Comparison of ENCODE assay signal across 15 cellular contexts in the genomic region with DNA sequence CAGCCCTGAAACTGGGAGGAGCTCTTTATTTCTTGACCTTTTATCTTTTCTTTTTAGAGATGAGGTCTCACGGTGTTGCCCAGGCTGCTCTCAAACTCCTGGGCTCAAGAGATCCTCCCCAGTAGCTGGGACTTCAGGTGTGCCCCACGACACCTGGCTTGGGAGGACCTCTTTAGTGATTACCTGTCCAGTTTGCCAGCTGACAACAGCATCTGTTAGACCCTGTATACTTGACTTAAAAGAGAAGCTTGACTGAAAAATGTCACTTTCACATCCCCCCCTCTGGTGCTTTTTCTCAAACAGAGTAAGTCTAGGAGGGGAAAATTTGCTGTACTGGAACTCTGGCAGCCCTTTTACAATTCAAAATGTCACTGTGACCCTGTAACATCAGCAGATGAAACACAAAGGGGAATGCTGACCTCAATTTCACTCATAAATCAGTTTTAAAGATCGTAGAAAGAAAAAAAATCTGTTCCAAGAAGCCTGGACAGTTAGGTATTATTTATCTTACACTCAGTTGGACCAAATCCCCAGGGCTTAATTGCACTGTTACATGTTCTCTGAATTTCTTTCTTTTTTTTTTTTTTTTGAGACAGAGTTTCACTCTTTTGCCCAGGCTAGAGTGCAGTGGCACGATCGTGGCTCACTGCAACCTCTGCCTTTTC. TPM values are rescaled to one million over a fixed set of nuclear protein-coding genes. Genes with fewer than 3 reads are reported as not detected.
A peak's percentile ranks its signal among the peaks of the same experiment; 100 is the strongest.
DNase-seq lines count a peak whose midpoint lies in the region; ATAC-seq, FAIRE-seq and TF ChIP-seq lines count a peak whose summit lies in the region.
"Had no signal": no experiment of that assay in that cellular context is flagged by ENCODE, and none has a peak within 500 bp of the region (broad histone marks: within the 10 kb centered on the region; RNA-seq: fewer than 3 reads in every experiment).

No MANE protein-coding gene starts in this region.

- H4K20me1 ChIP-seq in Loucy (ENCODE audit: insufficient read depth, low read length, poor library complexity, severe bottlenecking) (peaks cover 3% of the 10 kb centered on the region), GM23338 (replicated peaks; ENCODE audit: insufficient read depth) (peaks cover 8% of the 10 kb centered on the region; the same call in 1 of the 2 replicates)

- no peaks in the 10 kb centered on the region for H3K36me3 ChIP-seq in Loucy (ENCODE audit: insufficient read depth, low read length)
- H3K36me3 ChIP-seq in suprapubic skin, result no peaks in the 10 kb centered on the region
- no peaks in the 10 kb centered on the region for H3K36me3 ChIP-seq in GM23338 (ENCODE audit: insufficient read depth)
- H3K36me3 ChIP-seq: esophagus squamous epithelium, right atrium auricular region had no signal

- H3K27ac Mint-ChIP-seq in activated T-cell treated with anti-CD3 and anti-CD28 coated beads, Interleukin-2, amount 50 U/mL, for 24 hours, result peak overlapping the region; percentile 97
- no peak overlapping the region for H3K27ac Mint-ChIP-seq in GM23338

- H3K4me3 ChIP-seq in Loucy (ENCODE audit: low read length, poor library complexity, severe bottlenecking), result no peak overlapping the region
- no peak overlapping the region for H3K4me3 ChIP-seq in suprapubic skin
- no peak overlapping the region for H3K4me3 ChIP-seq in GM23338
- H3K4me3 ChIP-seq: hepatocyte, right atrium auricular region had no signal

- no peak overlapping the region for H3K9ac ChIP-seq in Loucy (ENCODE audit: low read depth, low read length, poor library complexity, severe bottlenecking)

- no peak for TF ChIP-seq EP300 in suprapubic skin (IDR thresholded peaks at IDR 0.05)

- H3K9me3 ChIP-seq in Loucy (ENCODE audit: insufficient read depth, low read depth, low read length) (no peaks in the 10 kb centered on the region), suprapubic skin (no peaks in the 10 kb centered on the region)
- H3K9me3 ChIP-seq: esophagus squamous epithelium, right atrium auricular region had no signal

- no peaks in the 10 kb centered on the region for H3F3A ChIP-seq in Loucy (ENCODE audit: low read depth)
- peaks cover 4% of the 10 kb centered on the region; the same call in 1 of the 2 replicates for H3F3A ChIP-seq in GM23338 (replicated peaks; ENCODE audit: low read depth)

- no peak overlapping the region for H3K4me3 Mint-ChIP-seq in activated T-cell treated with anti-CD3 and anti-CD28 coated beads, Interleukin-2, amount 50 U/mL, for 24 hours
- no peak overlapping the region for H3K4me3 Mint-ChIP-seq in GM23338

- TF ChIP-seq CTCF in Loucy (conservative IDR thresholded peaks at IDR 0.05; ENCODE audit: low read length) (no peak), suprapubic skin (IDR thresholded peaks at IDR 0.05) (no peak), GM23338 (conservative IDR thresholded peaks at IDR 0.05; ENCODE audit: low read depth in 2 of 2) (no peak)

- H3K27ac ChIP-seq in suprapubic skin, result peak overlapping the region; percentile 96
- no peak overlapping the region for H3K27ac ChIP-seq in GM23338 (ENCODE audit: low read depth)

- peak; percentile 96 for FAIRE-seq in endometrium (lab: Jason Lieb, UNC)
- FAIRE-seq: colon had no signal

- no peaks in the 10 kb centered on the region for H3K27me3 ChIP-seq in Loucy (ENCODE audit: insufficient read depth, low read length, poor library complexity, severe bottlenecking)
- H3K27me3 ChIP-seq in suprapubic skin, result no peaks in the 10 kb centered on the region
- peaks cover 30% of the 10 kb centered on the region for H3K27me3 ChIP-seq in GM23338 (ENCODE audit: insufficient read depth)
- H3K27me3 ChIP-seq: esophagus squamous epithelium, hepatocyte, right atrium auricular region had no signal

- WGBS in suprapubic skin, result 73% methylated on average over 5 of the region's 5 CpGs

- TF ChIP-seq POLR2A in suprapubic skin (IDR thresholded peaks at IDR 0.05), result no peak

- H3K9me3 Mint-ChIP-seq in activated T-cell treated with anti-CD3 and anti-CD28 coated beads, Interleukin-2, amount 50 U/mL, for 24 hours, result no peaks in the 10 kb centered on the region
- no peaks in the 10 kb centered on the region for H3K9me3 Mint-ChIP-seq in GM23338

- H3K79me2 ChIP-seq in Loucy (ENCODE audit: insufficient read depth, low read length) (peaks cover 14% of the 10 kb centered on the region), GM23338 (replicated peaks; ENCODE audit: insufficient read depth) (peaks cover 5% of the 10 kb centered on the region; the same call in 1 of the 2 replicates)

- H2AFZ ChIP-seq in Loucy (ENCODE audit: low read length), result 0 out of 2 replicates have a peak overlapping the region, but pooled peaks have one; percentile 13
- no peak overlapping the region for H2AFZ ChIP-seq in GM23338
- H2AFZ ChIP-seq: hepatocyte had no signal

- H3K4me1 Mint-ChIP-seq in activated T-cell treated with anti-CD3 and anti-CD28 coated beads, Interleukin-2, amount 50 U/mL, for 24 hours (ENCODE audit: low read depth), result peaks cover 37% of the 10 kb centered on the region
- peaks cover 9% of the 10 kb centered on the region for H3K4me1 Mint-ChIP-seq in GM23338

- H3K27me3 Mint-ChIP-seq in activated T-cell treated with anti-CD3 and anti-CD28 coated beads, Interleukin-2, amount 50 U/mL, for 24 hours, result no peaks in the 10 kb centered on the region
- H3K27me3 Mint-ChIP-seq in GM23338 (ENCODE audit: insufficient read depth, low read depth, poor library complexity), result peaks cover 18% of the 10 kb centered on the region

- H3K4me1 ChIP-seq in Loucy (ENCODE audit: insufficient read depth, low read length, poor library complexity, severe bottlenecking) (peaks cover 17% of the 10 kb centered on the region), suprapubic skin (peaks cover 39% of the 10 kb centered on the region), GM23338 (ENCODE audit: insufficient read depth) (peaks cover 16% of the 10 kb centered on the region)

- peaks cover 7% of the 10 kb centered on the region for H3K36me3 Mint-ChIP-seq in activated T-cell treated with anti-CD3 and anti-CD28 coated beads, Interleukin-2, amount 50 U/mL, for 24 hours (ENCODE audit: low read depth)
- peaks cover 2% of the 10 kb centered on the region; the same call in 1 of the 3 replicates for H3K36me3 Mint-ChIP-seq in GM23338 (ENCODE audit: low read depth)

- H3K4me2 ChIP-seq in Loucy (ENCODE audit: low read depth, low read length, poor library complexity, severe bottlenecking) (no peak overlapping the region), GM23338 (no peak overlapping the region)

- DNase-seq in activated T-cell treated with anti-CD3 and anti-CD28 coated beads, Interleukin-2, amount 50 U/mL, for 24 hours, result no peak
- no peak for DNase-seq in activated T-cell treated with anti-CD3 and anti-CD28 coated beads, Interleukin-2, amount 50 U/mL, for 1 hour
- DNase-seq in suprapubic skin (ENCODE audit: low spot score in 2 of 2) (no peak), GM23338 (ENCODE audit: low spot score) (no peak), mesenteric fat pad (ENCODE audit: low spot score) (no peak)
- DNase-seq in NK-92 treated with Interleukin-12 subunit alpha and Interleukin-12 subunit beta, amount 100 ng/mL, for 24 hours (lab: John Stamatoyannopoulos, UW), result no peak
- DNase-seq: activated CD8-positive, alpha-beta memory T cell treated with anti-CD3 and anti-CD28 coated beads, Interleukin-2, amount 50 U/mL, for 4 hours; amygdala; esophagus squamous epithelium; NCI-H2171 treated with DMSO at 0.1 percent for 48 hours had no signal

- no peak for ATAC-seq in GM23338

- H3K9me2 ChIP-seq in Loucy (replicated peaks; ENCODE audit: low read depth, low read length) (no peaks in the 10 kb centered on the region), GM23338 (ENCODE audit: insufficient read depth) (no peaks in the 10 kb centered on the region)

TF ChIP-seq in GM23338, 12 proteins besides CTCF, POLR2A, EP300 and RAD21 (continues in another document):
- no peak for TF ChIP-seq POLR2AphosphoS5 (IDR thresholded peaks at IDR 0.05; ENCODE audit: low read depth)
- no peak for TF ChIP-seq STAT1 (IDR thresholded peaks at IDR 0.05; ENCODE audit: unreplicated experiment)
- no peak for TF ChIP-seq CREB1 (CRISPR knock-in tag; IDR thresholded peaks at IDR 0.05; ENCODE audit: low read depth)
- no peak for TF ChIP-seq ZNF114 (CRISPR knock-in tag; IDR thresholded peaks at IDR 0.05)
- TF ChIP-seq, protein P1, sequence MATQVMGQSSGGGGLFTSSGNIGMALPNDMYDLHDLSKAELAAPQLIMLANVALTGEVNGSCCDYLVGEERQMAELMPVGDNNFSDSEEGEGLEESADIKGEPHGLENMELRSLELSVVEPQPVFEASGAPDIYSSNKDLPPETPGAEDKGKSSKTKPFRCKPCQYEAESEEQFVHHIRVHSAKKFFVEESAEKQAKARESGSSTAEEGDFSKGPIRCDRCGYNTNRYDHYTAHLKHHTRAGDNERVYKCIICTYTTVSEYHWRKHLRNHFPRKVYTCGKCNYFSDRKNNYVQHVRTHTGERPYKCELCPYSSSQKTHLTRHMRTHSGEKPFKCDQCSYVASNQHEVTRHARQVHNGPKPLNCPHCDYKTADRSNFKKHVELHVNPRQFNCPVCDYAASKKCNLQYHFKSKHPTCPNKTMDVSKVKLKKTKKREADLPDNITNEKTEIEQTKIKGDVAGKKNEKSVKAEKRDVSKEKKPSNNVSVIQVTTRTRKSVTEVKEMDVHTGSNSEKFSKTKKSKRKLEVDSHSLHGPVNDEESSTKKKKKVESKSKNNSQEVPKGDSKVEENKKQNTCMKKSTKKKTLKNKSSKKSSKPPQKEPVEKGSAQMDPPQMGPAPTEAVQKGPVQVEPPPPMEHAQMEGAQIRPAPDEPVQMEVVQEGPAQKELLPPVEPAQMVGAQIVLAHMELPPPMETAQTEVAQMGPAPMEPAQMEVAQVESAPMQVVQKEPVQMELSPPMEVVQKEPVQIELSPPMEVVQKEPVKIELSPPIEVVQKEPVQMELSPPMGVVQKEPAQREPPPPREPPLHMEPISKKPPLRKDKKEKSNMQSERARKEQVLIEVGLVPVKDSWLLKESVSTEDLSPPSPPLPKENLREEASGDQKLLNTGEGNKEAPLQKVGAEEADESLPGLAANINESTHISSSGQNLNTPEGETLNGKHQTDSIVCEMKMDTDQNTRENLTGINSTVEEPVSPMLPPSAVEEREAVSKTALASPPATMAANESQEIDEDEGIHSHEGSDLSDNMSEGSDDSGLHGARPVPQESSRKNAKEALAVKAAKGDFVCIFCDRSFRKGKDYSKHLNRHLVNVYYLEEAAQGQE (IDR thresholded peaks at IDR 0.05; ENCODE audit: unreplicated experiment), result no peak
- TF ChIP-seq JUNB (IDR thresholded peaks at IDR 0.05; ENCODE audit: unreplicated experiment), result no peak
- TF ChIP-seq ZNF331 (CRISPR knock-in tag; IDR thresholded peaks at IDR 0.05; ENCODE audit: low read depth), result no peak

RNA-seq across cellular contexts. Expression of a gene that starts 1.8 kb away (rescaled TPM):
- total RNA-seq in suprapubic skin, result 10 to 100 TPM; 21.2 to 41.1 (median 35.1) TPM
- 4.1 and 5.9 TPM in 2 replicates for total RNA-seq in GM23338 (2014; rRNA removed; shearing (Covaris generic))
- polyA plus RNA-seq in GM23338 (2016; fragmentation: Nextera tagmentation; extraction: Ambion mirVana), result 4.2 and 7.5 TPM in 2 replicates
- total RNA-seq in mesenteric fat pad, result 27.1 TPM
